In genomic region chr9:99819123-99819483, GRCh38 we compare ENCODE assay signal across 1 cellular context.
A peak's percentile ranks its signal among the peaks of the same experiment; 100 is the strongest.
TF ChIP-seq lines count a peak whose summit lies in the region.

No MANE protein-coding gene starts in this region.

TF ChIP-seq in K562, 482 proteins besides CTCF, POLR2A, EP300 and RAD21 (continued from another document):
- peak; percentile 76 for TF ChIP-seq E2F1 (CRISPR knock-in tag; IDR thresholded peaks at IDR 0.05)
- TF ChIP-seq ZNF280A (IDR thresholded peaks at IDR 0.05; ENCODE audit: low read depth, partially characterized antibody): no peak
- TF ChIP-seq BHLHE40 (IDR thresholded peaks at IDR 0.05; ENCODE audit: low read length): no peak
- no peak for TF ChIP-seq RBM34 (IDR thresholded peaks at IDR 0.05; ENCODE audit: borderline replicate concordance, insufficient read depth, low read length)
- peak; percentile 87; the same call in 1 of the 2 replicates for TF ChIP-seq ARID4B (CRISPR knock-in tag; IDR thresholded peaks at IDR 0.05)
- TF ChIP-seq RREB1 (CRISPR knock-in tag; IDR thresholded peaks at IDR 0.05): no peak
- no peak for TF ChIP-seq MAZ (CRISPR knock-in tag; conservative IDR thresholded peaks at IDR 0.05 in 1 of 2, IDR thresholded peaks at IDR 0.05 in 1 of 2)
- peak; percentile 73 for TF ChIP-seq PKNOX1 (IDR thresholded peaks at IDR 0.05)
- no peak for TF ChIP-seq CGGBP1 (CRISPR knock-in tag; IDR thresholded peaks at IDR 0.05)
- TF ChIP-seq PHF8 (IDR thresholded peaks at IDR 0.05; ENCODE audit: borderline replicate concordance, low read length): no peak
- no peak for TF ChIP-seq SMAD3 (CRISPR knock-in tag; conservative IDR thresholded peaks at IDR 0.05)
- TF ChIP-seq ZNF76 (CRISPR knock-in tag; IDR thresholded peaks at IDR 0.05; ENCODE audit: borderline replicate concordance): no peak
